ENCODE assay signal across 8 cellular contexts in the genomic region with DNA sequence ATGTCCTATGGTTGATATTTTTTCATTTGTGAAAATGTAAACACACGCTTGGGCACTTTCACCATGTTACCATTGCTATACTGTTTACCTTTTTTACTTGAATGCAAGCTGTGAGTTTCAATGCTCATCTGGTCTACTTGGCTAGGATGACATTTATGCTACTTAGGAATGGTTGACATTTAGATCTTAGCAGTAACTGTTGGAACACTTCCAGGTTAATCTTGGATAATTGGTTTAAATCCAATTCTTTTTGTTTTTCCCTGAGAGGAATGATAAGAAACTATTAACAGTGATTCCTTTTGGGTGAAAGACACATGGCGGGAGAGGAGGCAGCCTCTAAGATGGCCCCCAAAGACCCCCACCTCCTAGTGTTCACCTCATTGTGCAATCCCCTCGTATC.
"Had no signal": no experiment of that assay in that cellular context is flagged by ENCODE, and none has a peak within 500 bp of the region (broad histone marks: within the 10 kb centered on the region; RNA-seq: fewer than 3 reads in every experiment).

No MANE protein-coding gene starts in this region.

- DNase-seq: activated CD4-positive, alpha-beta T cell treated with anti-CD3 and anti-CD28 coated beads for 1 hour; activated CD4-positive, alpha-beta T cell treated with anti-CD3 and anti-CD28 coated beads, Interleukin-2, amount 50 U/mL, for 4 hours; activated gamma-delta T cell treated with Interleukin-2 at 50 U/mL for 16 hours; effector CD8-positive, alpha-beta T cell; retina; stimulated activated naive B cell treated with anti-CD40 and anti-IgM and Interleukin-4, amounts not matched to agents 10 μg/mL and 1 μg/mL and 100 μg/mL, for 72 hours; WERI-Rb-1 had no signal

- H3K4me3 ChIP-seq: esophagus muscularis mucosa had no signal

- H3K36me3 ChIP-seq: esophagus muscularis mucosa, WERI-Rb-1 had no signal

- H3K27me3 ChIP-seq: esophagus muscularis mucosa had no signal
